In genomic region chr12:93836616-93837260, GRCh38 we compare ENCODE assay signal across 25 cellular contexts.
"Had no signal": no experiment of that assay in that cellular context is flagged by ENCODE, and none has a peak within 500 bp of the region (broad histone marks: within the 10 kb centered on the region; RNA-seq: fewer than 3 reads in every experiment).

No MANE protein-coding gene starts in this region.

- H3K9me3 ChIP-seq: breast epithelium, colonic mucosa, neutrophil, ovary, prostate gland, tibial artery had no signal

- H3K27ac ChIP-seq: breast epithelium, colonic mucosa, dorsolateral prefrontal cortex, neutrophil, ovary, prostate gland, skin epidermis, tibial artery had no signal

- ATAC-seq: effector memory CD8-positive, alpha-beta T cell; esophagus mucosa; natural killer cell treated with Interleukin-12 subunit alpha and Interleukin-12 subunit beta and Interleukin-15 and Interleukin-18, amount 100 ng/mL, for 72 hours; T-helper 17 cell had no signal

- H3K27me3 ChIP-seq: breast epithelium, colonic mucosa, dorsolateral prefrontal cortex, neutrophil, ovary, tibial artery had no signal

- H3K36me3 ChIP-seq: breast epithelium, colonic mucosa, neutrophil, ovary, prostate gland, tibial artery had no signal

- H3K4me3 ChIP-seq: breast epithelium, colonic mucosa, dorsolateral prefrontal cortex, ovary, prostate gland, skin epidermis, tibial artery had no signal

- H3K4me1 ChIP-seq: breast epithelium, colonic mucosa, prostate gland, tibial artery had no signal

- FAIRE-seq: endothelial cell of umbilical vein, frontal cortex, kidney had no signal

- DNase-seq: activated B cell treated with CpG ODN at 0.5 μM for 24 hours; activated CD4-positive, alpha-beta T cell treated with anti-CD3 and anti-CD28 coated beads for 4 hours; activated CD4-positive, alpha-beta T cell treated with anti-CD3 and anti-CD28 coated beads, Interleukin-2, amount 50 U/mL, for 48 hours; activated naive CD4-positive, alpha-beta T cell treated with Interleukin-2 at 50 U/mL for 16 hours; activated naive CD8-positive, alpha-beta T cell treated with anti-CD3 and anti-CD28 coated beads, Interleukin-2, amount 10 ng/mL, durations not matched to agents 7 days and 5 days; activated T-cell treated with anti-CD3 and anti-CD28 coated beads, Interleukin-2, amount 50 U/mL, for 48 hours; amniotic stem cell; colonic mucosa; dorsolateral prefrontal cortex; effector memory CD8-positive, alpha-beta T cell; head of caudate nucleus; kidney; ovary; right cardiac atrium; stimulated activated CD4-positive, alpha-beta T cell treated with anti-CD3 and anti-CD28 coated beads, Interleukin-1b, Interleukin-23, amount 100 ng/mL, for 48 hours; T-helper 17 cell; tibial artery had no signal
